ENCODE assay signal across 22 cellular contexts in genomic region chr10:128316925-128317324, GRCh38.
DNase-seq lines count a peak whose midpoint lies in the region; ATAC-seq, FAIRE-seq and TF ChIP-seq lines count a peak whose summit lies in the region.
"Had no signal": no experiment of that assay in that cellular context is flagged by ENCODE, and none has a peak within 500 bp of the region (broad histone marks: within the 10 kb centered on the region; RNA-seq: fewer than 3 reads in every experiment).

No MANE protein-coding gene starts in this region.

- H3K4me3 ChIP-seq in GM23338 (no peak overlapping the region), Caco-2 (ENCODE audit: low read depth, low read length) (no peak overlapping the region)

- peaks cover 6% of the 10 kb centered on the region for H3K27me3 Mint-ChIP-seq in GM23338 (ENCODE audit: insufficient read depth, low read depth, poor library complexity)
- H3K27me3 Mint-ChIP-seq in WTC11 (ENCODE audit: low read depth), result no peaks in the 10 kb centered on the region; the same call in none of the 2 replicates
- no peaks in the 10 kb centered on the region for H3K27me3 Mint-ChIP-seq in osteocyte (ENCODE audit: unreplicated experiment)
- peaks cover 17% of the 10 kb centered on the region for H3K27me3 Mint-ChIP-seq in Caco-2 (ENCODE audit: insufficient read depth, unreplicated experiment)
- H3K27me3 Mint-ChIP-seq: B cell had no signal

- no peak for FAIRE-seq in H54 (lab: Jason Lieb, UNC)
- FAIRE-seq: D721Med, GM12892, GM19239, HepG2, HTR-8/SVneo had no signal

- no peaks in the 10 kb centered on the region for H3K9me3 Mint-ChIP-seq in GM23338
- no peaks in the 10 kb centered on the region for H3K9me3 Mint-ChIP-seq in WTC11
- peaks cover 18% of the 10 kb centered on the region for H3K9me3 Mint-ChIP-seq in osteocyte (ENCODE audit: unreplicated experiment)
- H3K9me3 Mint-ChIP-seq in Caco-2 (ENCODE audit: unreplicated experiment), result no peaks in the 10 kb centered on the region
- H3K9me3 Mint-ChIP-seq: CD4-positive, alpha-beta T cell had no signal

- TF ChIP-seq CTCF in GM23338 (conservative IDR thresholded peaks at IDR 0.05; ENCODE audit: low read depth in 2 of 2), result no peak
- TF ChIP-seq CTCF in WTC11 (IDR thresholded peaks at IDR 0.05), result no peak
- no peak for TF ChIP-seq CTCF in osteocyte (IDR thresholded peaks at IDR 0.05)
- TF ChIP-seq CTCF in Caco-2 (IDR thresholded peaks at IDR 0.05; ENCODE audit: insufficient read depth in 1 of 2, low read depth in 1 of 2, low read length in 1 of 2, severe bottlenecking in 1 of 2, unreplicated experiment in 1 of 2), result no peak

- H3K4me1 Mint-ChIP-seq in GM23338, result peaks cover 11% of the 10 kb centered on the region
- H3K4me1 Mint-ChIP-seq in WTC11, result no peaks in the 10 kb centered on the region; the same call in 1 of the 2 replicates
- no peaks in the 10 kb centered on the region for H3K4me1 Mint-ChIP-seq in osteocyte (ENCODE audit: unreplicated experiment)
- no peaks in the 10 kb centered on the region for H3K4me1 Mint-ChIP-seq in Caco-2 (ENCODE audit: low read depth, unreplicated experiment)
- H3K4me1 Mint-ChIP-seq: B cell had no signal

- ATAC-seq in GM23338, result no peak
- peak; percentile 46 for ATAC-seq in WTC11
- ATAC-seq: HepG2 had no signal

- POLR2A ChIA-PET in WTC11 (lab: Charles Lee) (no interaction called here), Caco-2 (lab: Charles Lee) (no interaction called here)

- intact Hi-C loops in Caco-2 (cut with micrococcal nuclease; ENCODE audit: unreplicated experiment), result no loop called here

- no TSS peak for BruUV-seq in Caco-2 (replicated peaks; lab: Mats Ljungman, UMichigan)

- no peaks in the 10 kb centered on the region for H3K4me1 ChIP-seq in GM23338 (ENCODE audit: insufficient read depth)
- no peaks in the 10 kb centered on the region for H3K4me1 ChIP-seq in Caco-2

- no peaks in the 10 kb centered on the region for H3K36me3 ChIP-seq in GM23338 (ENCODE audit: insufficient read depth)
- H3K36me3 ChIP-seq in Caco-2 (ENCODE audit: control insufficient read depth, insufficient read depth, low read length), result no peaks in the 10 kb centered on the region

- no peaks in the 10 kb centered on the region for H4K20me1 ChIP-seq in GM23338 (replicated peaks; ENCODE audit: insufficient read depth)

- no peaks in the 10 kb centered on the region for H3K9me3 ChIP-seq in Caco-2

- DNase-seq in GM23338 (ENCODE audit: low spot score) (no peak), WTC11 (ENCODE audit: low spot score) (no peak), islet precursor cell (peak; percentile 77), osteocyte (ENCODE audit: extremely low spot score, unreplicated experiment) (peak; percentile 63), SIG-M5 (lab: John Stamatoyannopoulos, UW) (no peak), Caco-2 (no peak), hepatic stellate cell (ENCODE audit: low spot score) (no peak), H54 (ENCODE audit: insufficient read length, low spot score) (no peak)
- DNase-seq: C1 segment of cervical spinal cord; CD4-positive, alpha-beta T cell; DMS153; DMS79 treated with DMSO at 0.1 percent for 48 hours; EL; GDM1; HCEC 1CT; HFFc6 had no signal

- peak overlapping the region; percentile 63; the same call in 1 of the 2 replicates for H2AFZ ChIP-seq in GM23338

- TF ChIP-seq POLR2A in H54 (IDR thresholded peaks at IDR 0.05; ENCODE audit: low read depth, low read length), result no peak

- no peak overlapping the region for H3K4me2 ChIP-seq in GM23338

- no peak overlapping the region for H3K4me3 Mint-ChIP-seq in GM23338
- H3K4me3 Mint-ChIP-seq in WTC11, result no peak overlapping the region
- no peak overlapping the region for H3K4me3 Mint-ChIP-seq in osteocyte (ENCODE audit: unreplicated experiment)
- no peak overlapping the region for H3K4me3 Mint-ChIP-seq in Caco-2 (ENCODE audit: unreplicated experiment)
- H3K4me3 Mint-ChIP-seq: B cell; CD4-positive, alpha-beta T cell; HFFc6 had no signal

- H3K27ac Mint-ChIP-seq in GM23338 (no peak overlapping the region), WTC11 (no peak overlapping the region), osteocyte (ENCODE audit: unreplicated experiment) (no peak overlapping the region), Caco-2 (ENCODE audit: unreplicated experiment) (no peak overlapping the region)
- H3K27ac Mint-ChIP-seq: B cell; CD4-positive, alpha-beta T cell; HFFc6 had no signal

- CTCF ChIA-PET in WTC11 (lab: Charles Lee) (no interaction called here), Caco-2 (lab: Charles Lee) (no interaction called here)

- no peak overlapping the region for H3K27ac ChIP-seq in GM23338 (ENCODE audit: low read depth)

- no peaks in the 10 kb centered on the region for H3K36me3 Mint-ChIP-seq in GM23338 (ENCODE audit: low read depth)
- H3K36me3 Mint-ChIP-seq in WTC11, result no peaks in the 10 kb centered on the region
- H3K36me3 Mint-ChIP-seq in osteocyte (ENCODE audit: unreplicated experiment), result no peaks in the 10 kb centered on the region
- H3K36me3 Mint-ChIP-seq in Caco-2 (ENCODE audit: insufficient read depth, unreplicated experiment), result no peaks in the 10 kb centered on the region

- H3K27me3 ChIP-seq in GM23338 (ENCODE audit: insufficient read depth), result no peaks in the 10 kb centered on the region
- H3K27me3 ChIP-seq in Caco-2 (replicated peaks; ENCODE audit: control insufficient read depth, insufficient read depth, low read length), result no peaks in the 10 kb centered on the region; the same call in 1 of the 2 replicates

- H3F3A ChIP-seq in GM23338 (replicated peaks; ENCODE audit: low read depth), result no peaks in the 10 kb centered on the region

- H3K9me2 ChIP-seq in GM23338 (ENCODE audit: insufficient read depth), result no peaks in the 10 kb centered on the region

- H3K79me2 ChIP-seq in GM23338 (replicated peaks; ENCODE audit: insufficient read depth), result no peaks in the 10 kb centered on the region

TF ChIP-seq in GM23338, 12 proteins besides CTCF, POLR2A, EP300 and RAD21:
- no peak for TF ChIP-seq POLR2AphosphoS5 (IDR thresholded peaks at IDR 0.05; ENCODE audit: low read depth)
- no peak for TF ChIP-seq NANOG (IDR thresholded peaks at IDR 0.05; ENCODE audit: borderline replicate concordance)
- no peak for TF ChIP-seq ZNF331 (CRISPR knock-in tag; IDR thresholded peaks at IDR 0.05; ENCODE audit: low read depth)

TF ChIP-seq in WTC11, 78 proteins besides CTCF, POLR2A, EP300 and RAD21 (continues in another document):
- TF ChIP-seq JAZF1 (CRISPR knock-in tag; IDR thresholded peaks at IDR 0.05) (no peak), ARID4B (CRISPR knock-in tag; IDR thresholded peaks at IDR 0.05; ENCODE audit: borderline replicate concordance) (no peak), SMAD4 (CRISPR knock-in tag; IDR thresholded peaks at IDR 0.05) (no peak), AFF4 (CRISPR knock-in tag; IDR thresholded peaks at IDR 0.05; ENCODE audit: borderline replicate concordance) (no peak)

Comparison
In these comparisons a context has a peak if more than half of its experiments do, and no peak if none do; other contexts are left out.
1. DNase-seq: peak in islet precursor cell (single experiment) and osteocyte (single experiment); none in GM23338 (single experiment), WTC11 (single experiment), SIG-M5 (single experiment), Caco-2 (0 of 2), hepatic stellate cell (single experiment) and H54 (single experiment).